9 cellular contexts compared by ENCODE assay signal in genomic region chr1:203126866-203127671, GRCh38. TPM values are rescaled to one million over a fixed set of nuclear protein-coding genes. Genes with fewer than 3 reads are reported as not detected.
A peak's percentile ranks its signal among the peaks of the same experiment; 100 is the strongest.
DNase-seq lines count a peak whose midpoint lies in the region; ATAC-seq and TF ChIP-seq lines count a peak whose summit lies in the region.
"Had no signal": no experiment of that assay in that cellular context is flagged by ENCODE, and none has a peak within 500 bp of the region (broad histone marks: within the 10 kb centered on the region; RNA-seq: fewer than 3 reads in every experiment).

No MANE protein-coding gene starts in this region.

- peak overlapping the region; percentile 57 for H3K4me3 ChIP-seq in Jurkat, Clone E6-1 (ENCODE audit: low read length)
- H3K4me3 ChIP-seq in esophagus muscularis mucosa: peak overlapping the region; percentile 47 to 64 (median 50)
- H3K4me3 ChIP-seq in ovary: peak overlapping the region; percentile 25
- no peak overlapping the region for H3K4me3 ChIP-seq in brain microvascular endothelial cell (ENCODE audit: low read depth, low read length)

- H3K4me1 Mint-ChIP-seq in CD14-positive monocyte: peaks cover 54% of the 10 kb centered on the region
- H3K4me1 Mint-ChIP-seq in stimulated activated effector memory CD8-positive, alpha-beta T cell treated with anti-CD3 and anti-CD28 coated beads, Interleukin-12 subunit alpha, Interleukin-12 subunit beta, amount 100 ng/mL, for 72 hours: peaks cover 18% of the 10 kb centered on the region

- in situ Hi-C loops in brain microvascular endothelial cell (cut with HindIII; ENCODE audit: low pct_ligation_motif_present, low sequenced_read_pairs): no loop called here

- peaks cover 0 to 8% of the 10 kb centered on the region in 2 donors for H3K36me3 Mint-ChIP-seq in CD14-positive monocyte
- H3K36me3 Mint-ChIP-seq in stimulated activated effector memory CD8-positive, alpha-beta T cell treated with anti-CD3 and anti-CD28 coated beads, Interleukin-12 subunit alpha, Interleukin-12 subunit beta, amount 100 ng/mL, for 72 hours: no peaks in the 10 kb centered on the region

- H3K9me3 ChIP-seq in esophagus muscularis mucosa: no peaks in the 10 kb centered on the region
- no peaks in the 10 kb centered on the region for H3K9me3 ChIP-seq in ovary

- TF ChIP-seq POLR2A in esophagus muscularis mucosa (IDR thresholded peaks at IDR 0.05; ENCODE audit: low read depth) (no peak), ovary (IDR thresholded peaks at IDR 0.05) (no peak)

- H3K4me3 Mint-ChIP-seq in CD14-positive monocyte: peak overlapping the region; percentile 42 to 87
- no peak overlapping the region for H3K4me3 Mint-ChIP-seq in stimulated activated effector memory CD8-positive, alpha-beta T cell treated with anti-CD3 and anti-CD28 coated beads, Interleukin-12 subunit alpha, Interleukin-12 subunit beta, amount 100 ng/mL, for 72 hours

- WGBS in esophagus muscularis mucosa: 30% methylated on average over 11 of the region's 12 CpGs
- WGBS in ovary, 3 donors: 18 to 30% (median 25%) methylated on average over 12 of the region's 12 CpGs

- intact Hi-C loops in CD14-positive monocyte (cut with micrococcal nuclease) (loop anchor here (5.0 to 10.0 kb wide), 2 partner anchors 50 to 82 kb away; partner anchors contain the start of gene MYBPH (in 1 of the 2)), esophagus muscularis mucosa (cut with DNase I) (loop anchor here (5.0 kb wide), 1 partner anchor 90 kb away; no protein-coding TSS in a partner anchor), ovary (cut with DNase I) (loop anchor here in 1 of 4 donors (5.0 kb wide), 1 partner anchor 90 kb away; no protein-coding TSS in a partner anchor)

- H3K27me3 Mint-ChIP-seq in CD14-positive monocyte (ENCODE audit: low read depth in 3 of 3): peaks cover 53 to 81% (median 79%) of the 10 kb centered on the region in 3 donors

- H3K27ac Mint-ChIP-seq in CD14-positive monocyte: no peak overlapping the region
- no peak overlapping the region for H3K27ac Mint-ChIP-seq in stimulated activated effector memory CD8-positive, alpha-beta T cell treated with anti-CD3 and anti-CD28 coated beads, Interleukin-12 subunit alpha, Interleukin-12 subunit beta, amount 100 ng/mL, for 72 hours

- peaks cover 0 to 55% (median 7%) of the 10 kb centered on the region in 4 donors for H3K27me3 ChIP-seq in esophagus muscularis mucosa
- no peaks in the 10 kb centered on the region for H3K27me3 ChIP-seq in ovary
- peaks cover 40% of the 10 kb centered on the region for H3K27me3 ChIP-seq in brain microvascular endothelial cell (replicated peaks)

- peaks cover 0 to 12% (median 2%) of the 10 kb centered on the region in 7 donors for H3K9me3 Mint-ChIP-seq in CD14-positive monocyte
- no peaks in the 10 kb centered on the region for H3K9me3 Mint-ChIP-seq in stimulated activated effector memory CD8-positive, alpha-beta T cell treated with anti-CD3 and anti-CD28 coated beads, Interleukin-12 subunit alpha, Interleukin-12 subunit beta, amount 100 ng/mL, for 72 hours

- no peak for ATAC-seq in stimulated activated effector memory CD8-positive, alpha-beta T cell treated with anti-CD3 and anti-CD28 coated beads, Interleukin-12 subunit alpha, Interleukin-12 subunit beta, amount 100 ng/mL, for 72 hours

- H3K36me3 ChIP-seq in esophagus muscularis mucosa: no peaks in the 10 kb centered on the region
- no peaks in the 10 kb centered on the region for H3K36me3 ChIP-seq in ovary
- no peaks in the 10 kb centered on the region for H3K36me3 ChIP-seq in brain microvascular endothelial cell (replicated peaks)

- H3K4me1 ChIP-seq in esophagus muscularis mucosa (peaks cover 37 to 45% (median 43%) of the 10 kb centered on the region in 4 donors), ovary (ENCODE audit: insufficient read depth) (peaks cover 8% of the 10 kb centered on the region)

- H3K27ac ChIP-seq in esophagus muscularis mucosa (replicated peaks in 1 of 4) (no peak overlapping the region), ovary (no peak overlapping the region), brain microvascular endothelial cell (no peak overlapping the region)

- DNase-seq in CD14-positive monocyte (ENCODE audit: low spot score) (no peak), esophagus muscularis mucosa (ENCODE audit: extremely low spot score) (no peak), ovary (peak in 1 of 5 donors; percentile 23), NK-92 (lab: John Stamatoyannopoulos, UW; ENCODE audit: unreplicated experiment) (no peak), brain microvascular endothelial cell (no peak), HuH-7.5 (ENCODE audit: low spot score) (no peak)
- DNase-seq in Jurkat, Clone E6-1 (ENCODE audit: low read depth, low spot score): no peak
- no peak for DNase-seq in stimulated activated effector memory CD8-positive, alpha-beta T cell treated with anti-CD3 and anti-CD28 coated beads, Interleukin-12 subunit alpha, Interleukin-12 subunit beta, amount 100 ng/mL, for 72 hours (ENCODE audit: low spot score in 2 of 2)
- DNase-seq: effector memory CD4-positive, alpha-beta T cell had no signal

- TF ChIP-seq CTCF in CD14-positive monocyte (IDR thresholded peaks at IDR 0.05) (no peak), esophagus muscularis mucosa (IDR thresholded peaks at IDR 0.05) (no peak), ovary (IDR thresholded peaks at IDR 0.05) (no peak), brain microvascular endothelial cell (IDR thresholded peaks at IDR 0.05; ENCODE audit: low read depth, low read length, missing control alignments) (no peak)

- no peak for TF ChIP-seq EP300 in esophagus muscularis mucosa (IDR thresholded peaks at IDR 0.05)
- no peak for TF ChIP-seq EP300 in ovary (IDR thresholded peaks at IDR 0.05)

RNA-seq across cellular contexts. Expression of gene ADORA1, which starts 0.5 kb away (rescaled TPM):
- polyA plus RNA-seq in CD14-positive monocyte (1 to 10 TPM in 1 of 2 donors, not detected in 1; 1.1 TPM), ovary (under 1 TPM; 0.17 to 0.27 TPM)
- 4.9 TPM for polyA plus RNA-seq in Jurkat, Clone E6-1 (2012; ENCODE audit: insufficient read depth, insufficient read length)
- total RNA-seq in esophagus muscularis mucosa (1 to 10 TPM in 2 of 4 donors, under 1 TPM in 2; 0.34 to 1.7 (median 0.80) TPM), ovary (1 to 10 TPM in 1 of 7 donors, under 1 TPM in 6; 0.15 to 1.3 (median 0.70) TPM)

RNA-seq across cellular contexts. Expression of gene MYOG, which starts 41.3 kb away (rescaled TPM):
- polyA plus RNA-seq in CD14-positive monocyte: not detected
- not detected for polyA plus RNA-seq in Jurkat, Clone E6-1 (2012; ENCODE audit: insufficient read depth, insufficient read length)
- not detected for total RNA-seq in esophagus muscularis mucosa
- not detected for total RNA-seq in ovary
- polyA plus RNA-seq in ovary: not detected

RNA-seq across cellular contexts. Expression of gene MYBPH, which starts 48.6 kb away (rescaled TPM):
- under 1 TPM; 0.16 to 0.52 TPM for polyA plus RNA-seq in CD14-positive monocyte
- polyA plus RNA-seq in Jurkat, Clone E6-1 (2012; ENCODE audit: insufficient read depth, insufficient read length): not detected
- not detected for total RNA-seq in esophagus muscularis mucosa
- under 1 TPM in 3 of 7 donors, not detected in 4; 0.10 to 0.27 (median 0.23) TPM for total RNA-seq in ovary
- under 1 TPM in 1 of 2 donors, not detected in 1; 0.04 TPM for polyA plus RNA-seq in ovary

RNA-seq across cellular contexts. Expression of gene CHI3L1, which starts 59.4 kb away (rescaled TPM):
- under 1 TPM; 0.37 to 0.43 TPM for polyA plus RNA-seq in CD14-positive monocyte
- polyA plus RNA-seq in Jurkat, Clone E6-1 (2012; ENCODE audit: insufficient read depth, insufficient read length): not detected
- total RNA-seq in esophagus muscularis mucosa: 1 to 10 TPM in 3 of 4 donors, not detected in 1; 1.3 to 2.1 (median 1.7) TPM
- 10 to 100 TPM in 3 of 7 donors, 1 to 10 TPM in 3, not detected in 1; 4.0 to 70.5 (median 10.2) TPM for total RNA-seq in ovary
- 1 to 10 TPM; 6.4 TPM for polyA plus RNA-seq in ovary
